In the genomic region with DNA sequence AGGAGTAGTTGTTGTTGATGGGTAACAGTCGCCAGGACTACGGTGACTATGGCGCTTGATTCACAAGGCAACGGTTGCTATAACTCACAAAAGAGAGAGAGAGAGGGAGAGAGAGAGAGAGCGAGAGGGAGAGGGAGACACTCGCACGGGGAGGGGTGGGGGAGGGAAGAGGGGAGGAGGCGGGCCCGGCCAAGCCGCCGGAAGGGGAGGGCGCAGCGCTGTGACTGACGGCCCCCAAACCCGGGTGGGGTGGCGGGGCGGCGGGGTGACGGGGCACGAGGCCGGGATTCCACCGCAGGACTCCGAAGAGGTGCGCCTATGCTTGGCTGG, we compare ENCODE assay signal across 8 cellular contexts. TPM values are rescaled to one million over a fixed set of nuclear protein-coding genes. Genes with fewer than 3 reads are reported as not detected.
DNase-seq lines count a peak whose midpoint lies in the region; ATAC-seq and TF ChIP-seq lines count a peak whose summit lies in the region.

RFX3 (minus strand) TSS at position 166 of the 330 bp plus-strand sequence. CDS start 130,413 bp downstream, outside the sequence.

- peaks cover 25% of the 10 kb centered on the region for H3K36me3 ChIP-seq in OCI-LY7 (ENCODE audit: insufficient read depth, low read length)

- H3K4me3 Mint-ChIP-seq in IgD-negative memory B cell: peak within 1 kb of the TSS; percentile 93 to 97 (median 96)

- H3K4me2 ChIP-seq in OCI-LY7 (ENCODE audit: low read length): peak within 1 kb of the TSS; percentile 85

- DNase-seq in D341Med (ENCODE audit: low spot score) (peak; percentile 91), OCI-LY7 (ENCODE audit: low spot score) (peak; percentile 92), activated T-cell treated with anti-CD3 and anti-CD28 coated beads for 4 hours (peak; percentile 89), epithelial cell of proximal tubule (ENCODE audit: low read depth) (peak; percentile 78), mucosa of gallbladder (ENCODE audit: low spot score) (peak; percentile 89)
- DNase-seq in stimulated activated CD8-positive, alpha-beta memory T cell treated with anti-CD3 and anti-CD28 coated beads, Interleukin-4, amount 100 ng/mL, for 4 hours (ENCODE audit: low read depth in 2 of 2, low spot score in 1 of 2): peak; percentile 80 to 84

- POLR2A ChIA-PET in OCI-LY7 (lab: Charles Lee): interaction anchor here (0.8 to 4.0 kb wide), 6 partner anchors 9 to 58 kb away, joined by 4 to 52 read pairs (median 22); no protein-coding TSS in a partner anchor

- H3K27ac Mint-ChIP-seq in IgD-negative memory B cell: peak within 1 kb of the TSS; percentile 99 to 100 (median 100)

- H3K9me2 ChIP-seq in OCI-LY7 (ENCODE audit: insufficient read depth, low read length): no peaks in the 10 kb centered on the region

- 0 out of 2 replicates have a peak, but pooled peaks cover under 1% of the 10 kb centered on the region for H4K20me1 ChIP-seq in OCI-LY7 (ENCODE audit: insufficient read depth, low read length)

- H3K27ac ChIP-seq in OCI-LY7 (ENCODE audit: low read depth, low read length, poor library complexity, severe bottlenecking): peak within 1 kb of the TSS; percentile 96

- no peaks in the 10 kb centered on the region for H3K9me3 ChIP-seq in OCI-LY7 (ENCODE audit: low read length)

- TF ChIP-seq CTCF in OCI-LY7 (conservative IDR thresholded peaks at IDR 0.05; ENCODE audit: low read length) (no peak), epithelial cell of proximal tubule (conservative IDR thresholded peaks at IDR 0.05; ENCODE audit: low read depth, low read length) (no peak)

- H3K27me3 Mint-ChIP-seq in IgD-negative memory B cell: no peaks in the 10 kb centered on the region

- peaks cover 25 to 41% (median 34%) of the 10 kb centered on the region in 3 donors for H3K4me1 Mint-ChIP-seq in IgD-negative memory B cell

- no TSS peak for BruUV-seq in OCI-LY7 (replicated peaks; lab: Mats Ljungman, UMichigan)

- CTCF ChIA-PET in OCI-LY7 (lab: Charles Lee; ENCODE audit: unreplicated experiment): no interaction called here

- H2AFZ ChIP-seq in OCI-LY7 (ENCODE audit: low read length): peak within 1 kb of the TSS; percentile 80; the same call in 1 of the 2 replicates

- ATAC-seq in GM21619 (IDR thresholded peaks at IDR 0.05; ENCODE audit: unreplicated experiment): peak; percentile 44

- H3K79me2 ChIP-seq in OCI-LY7 (ENCODE audit: insufficient read depth, low read depth, low read length): peaks cover 80% of the 10 kb centered on the region

- H3K9me3 Mint-ChIP-seq in IgD-negative memory B cell: no peaks in the 10 kb centered on the region

- no peaks in the 10 kb centered on the region for H3K36me3 Mint-ChIP-seq in IgD-negative memory B cell

- peaks cover 42% of the 10 kb centered on the region for H3K4me1 ChIP-seq in OCI-LY7 (ENCODE audit: insufficient read depth, low read length, poor library complexity, severe bottlenecking)

- intact Hi-C loops in OCI-LY7 (cut with micrococcal nuclease; ENCODE audit: unreplicated experiment): loop anchor here (1.0 to 5.0 kb wide), 3 partner anchors 48 to 684 kb away; partner anchors contain the start of gene PUM3

- H3K4me3 ChIP-seq in OCI-LY7 (ENCODE audit: low read depth, low read length, poor library complexity, severe bottlenecking) (peak within 1 kb of the TSS; percentile 95), epithelial cell of proximal tubule (ENCODE audit: low read depth, low read length) (peak within 1 kb of the TSS; percentile 73)

RNA-seq across cellular contexts. Expression of gene RFX3, which starts in this region (rescaled TPM):
- 5.0 TPM for polyA plus RNA-seq in IgD-negative memory B cell
- total RNA-seq in OCI-LY7 (2014; rRNA removed; shearing (Covaris generic)): 6.9 and 11.5 TPM in 2 replicates
- total RNA-seq in OCI-LY7 (2022) (18.1 and 22.4 TPM in 2 replicates), epithelial cell of proximal tubule (1.6 and 2.3 TPM in 2 replicates), mucosa of gallbladder (16.3 TPM)

Comparison
In these comparisons a context has a peak if more than half of its experiments do, and no peak if none do; other contexts are left out.
1. Peak in every context shown above with its lines: DNase-seq, ATAC-seq, H3K4me3 ChIP-seq and H3K27ac ChIP-seq.